ENCODE assay signal across 8 cellular contexts in genomic region chr1:95073446-95073845, GRCh38. TPM values are rescaled to one million over a fixed set of nuclear protein-coding genes. Genes with fewer than 3 reads are reported as not detected.
DNase-seq lines count a peak whose midpoint lies in the region; ATAC-seq, FAIRE-seq and TF ChIP-seq lines count a peak whose summit lies in the region.

No MANE protein-coding gene starts in this region.

- H3K36me3 Mint-ChIP-seq in endothelial cell (ENCODE audit: low read depth, unreplicated experiment): no peaks in the 10 kb centered on the region
- H3K36me3 Mint-ChIP-seq in osteocyte (ENCODE audit: unreplicated experiment): peaks cover 2% of the 10 kb centered on the region

- no peaks in the 10 kb centered on the region for H4K20me1 ChIP-seq in DOHH2 (ENCODE audit: control insufficient read depth, insufficient read depth, low read depth, low read length)

- H3K36me3 ChIP-seq in DOHH2 (ENCODE audit: control insufficient read depth, low read length) (no peaks in the 10 kb centered on the region; the same call in 1 of the 2 replicates), NT2/D1 (ENCODE audit: insufficient read depth, insufficient read length, low read length) (peaks cover 4% of the 10 kb centered on the region)

- H3K4me1 Mint-ChIP-seq in endothelial cell (ENCODE audit: unreplicated experiment): peaks cover 14% of the 10 kb centered on the region
- peaks cover 14% of the 10 kb centered on the region for H3K4me1 Mint-ChIP-seq in osteocyte (ENCODE audit: unreplicated experiment)

- no peaks in the 10 kb centered on the region for H3K9me2 ChIP-seq in DOHH2 (replicated peaks; ENCODE audit: control insufficient read depth, low read length)

- DNase-seq in NT2/D1 (ENCODE audit: low read depth, low spot score) (no peak), endothelial cell (ENCODE audit: low spot score) (no peak), osteocyte (ENCODE audit: extremely low spot score, unreplicated experiment) (no peak), frontal cortex (ENCODE audit: low spot score in 2 of 2) (no peak), NCI-H2107 (lab: John Stamatoyannopoulos, UW) (no peak)
- DNase-seq in stimulated activated CD4-positive, alpha-beta T cell treated with anti-CD3 and anti-CD28 coated beads, Interleukin-2, amount 100 ng/mL, for 48 hours: no peak

- H3K4me2 ChIP-seq in DOHH2 (ENCODE audit: low read length): peak overlapping the region; percentile 82

- no peaks in the 10 kb centered on the region for H3F3A ChIP-seq in DOHH2 (ENCODE audit: control insufficient read depth, insufficient read depth)

- H3K4me3 Mint-ChIP-seq in endothelial cell (ENCODE audit: unreplicated experiment) (peak overlapping the region; percentile 100), osteocyte (ENCODE audit: unreplicated experiment) (peak overlapping the region; percentile 94)

- H3K27me3 ChIP-seq in DOHH2 (ENCODE audit: control insufficient read depth, low read length) (no peaks in the 10 kb centered on the region), NT2/D1 (ENCODE audit: insufficient read depth, insufficient read length) (no peaks in the 10 kb centered on the region)

- no peak for ATAC-seq in GM21619 (IDR thresholded peaks at IDR 0.05; ENCODE audit: unreplicated experiment)

- H3K9me3 Mint-ChIP-seq in endothelial cell (ENCODE audit: unreplicated experiment) (no peaks in the 10 kb centered on the region), osteocyte (ENCODE audit: unreplicated experiment) (no peaks in the 10 kb centered on the region)

- FAIRE-seq in frontal cortex (lab: Jason Lieb, UNC): no peak

- H3K4me1 ChIP-seq in DOHH2 (ENCODE audit: control insufficient read depth, low read length): peaks cover 15% of the 10 kb centered on the region
- no peaks in the 10 kb centered on the region for H3K4me1 ChIP-seq in NT2/D1 (ENCODE audit: insufficient read depth, insufficient read length)

- peaks cover 10% of the 10 kb centered on the region for H3K79me2 ChIP-seq in DOHH2 (ENCODE audit: control insufficient read depth, low read length)

- peak overlapping the region; percentile 39; the same call in 1 of the 2 replicates for H3K27ac ChIP-seq in DOHH2 (ENCODE audit: low read depth, low read length)

- H3K9ac ChIP-seq in NT2/D1 (ENCODE audit: insufficient read length, low read depth): peak overlapping the region; percentile 88

- H3K4me3 ChIP-seq in DOHH2 (ENCODE audit: low read length) (peak overlapping the region; percentile 83), NT2/D1 (ENCODE audit: insufficient read length, low read depth) (peak overlapping the region; percentile 81)

- H3K27me3 Mint-ChIP-seq in endothelial cell (ENCODE audit: unreplicated experiment): peaks cover 3% of the 10 kb centered on the region
- H3K27me3 Mint-ChIP-seq in osteocyte (ENCODE audit: unreplicated experiment): peaks cover 8% of the 10 kb centered on the region

- H3K27ac Mint-ChIP-seq in endothelial cell (ENCODE audit: unreplicated experiment): peak overlapping the region; percentile 83
- peak overlapping the region; percentile 99 for H3K27ac Mint-ChIP-seq in osteocyte (ENCODE audit: unreplicated experiment)

- no peaks in the 10 kb centered on the region for H3K9me3 ChIP-seq in DOHH2 (ENCODE audit: control insufficient read depth, insufficient read depth, low read length)
- no peaks in the 10 kb centered on the region for H3K9me3 ChIP-seq in NT2/D1 (ENCODE audit: insufficient read depth, low read length)

- TF ChIP-seq CTCF in DOHH2 (IDR thresholded peaks at IDR 0.05; ENCODE audit: low read depth, low read length, poor library complexity, severe bottlenecking): no peak
- TF ChIP-seq CTCF in endothelial cell (IDR thresholded peaks at IDR 0.05; ENCODE audit: unreplicated experiment): no peak
- TF ChIP-seq CTCF in osteocyte (IDR thresholded peaks at IDR 0.05): no peak

RNA-seq across cellular contexts. Expression of gene ALG14, which starts 0.7 kb away (rescaled TPM):
- total RNA-seq in endothelial cell (ENCODE audit: unreplicated experiment) (2.2 TPM), osteocyte (5.5 and 6.0 TPM in 2 replicates), frontal cortex (3.7 TPM)

RNA-seq across cellular contexts. Expression of gene TLCD4, which starts 43.7 kb away (rescaled TPM):
- total RNA-seq in endothelial cell (ENCODE audit: unreplicated experiment): 0.41 TPM
- total RNA-seq in osteocyte: 0.43 and 0.57 TPM in 2 replicates
- total RNA-seq in frontal cortex: 15.9 TPM

Comparison
In these comparisons a context has a peak if more than half of its experiments do, and no peak if none do; other contexts are left out.
1. RNA of gene TLCD4, which starts 43.7 kb away (total RNA-seq): 15.9 TPM in frontal cortex (single experiment); 0.43 to 0.57 TPM in osteocyte and 0.41 TPM in endothelial cell (single experiment); every median in the first group is over 10 times any median in the second.